ENCODE assay signal across 36 cellular contexts in the genomic region with DNA sequence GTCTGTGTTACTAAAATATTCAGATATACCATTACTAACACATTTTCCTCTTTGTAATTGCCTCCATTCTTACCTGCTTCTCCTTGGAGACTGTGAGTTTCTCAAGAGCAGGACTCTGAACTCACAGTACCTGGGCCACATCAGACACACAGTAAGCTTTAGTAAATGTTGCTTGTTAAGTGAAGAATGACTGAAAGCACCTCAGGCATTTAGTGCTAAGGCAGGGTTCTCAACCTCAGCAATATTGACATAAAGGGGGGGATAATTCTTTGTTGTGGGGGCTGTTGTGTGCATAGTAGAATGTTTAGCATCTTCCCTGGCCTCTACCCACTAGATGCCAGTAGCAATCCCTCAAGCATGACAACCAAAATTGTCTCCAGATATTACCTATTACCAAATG.
"Had no signal": no experiment of that assay in that cellular context is flagged by ENCODE, and none has a peak within 500 bp of the region (broad histone marks: within the 10 kb centered on the region; RNA-seq: fewer than 3 reads in every experiment).

No MANE protein-coding gene starts in this region.

- H3K36me3 Mint-ChIP-seq: activated CD4-positive, alpha-beta memory T cell treated with anti-CD3 and anti-CD28 coated beads for 36 hours; activated naive CD4-positive, alpha-beta T cell treated with anti-CD3 and anti-CD28 coated beads, Interleukin-2, amount 50 U/mL, for 72 hours; activated naive CD8-positive, alpha-beta T cell treated with anti-CD3 and anti-CD28 coated beads for 36 hours had no signal

- H3K9me3 ChIP-seq: adrenal gland, body of pancreas had no signal

- H3K9me3 Mint-ChIP-seq: activated B cell treated with CpG ODN at 0.5 μM for 24 hours; activated CD4-positive, alpha-beta memory T cell treated with anti-CD3 and anti-CD28 coated beads for 36 hours; activated CD8-positive, alpha-beta T cell treated with anti-CD3 and anti-CD28 coated beads for 36 hours; activated naive CD4-positive, alpha-beta T cell treated with anti-CD3 and anti-CD28 coated beads for 36 hours; activated naive CD4-positive, alpha-beta T cell treated with anti-CD3 and anti-CD28 coated beads, Interleukin-2, amount 50 U/mL, for 72 hours; activated T-cell treated with anti-CD3 and anti-CD28 coated beads, Interleukin-2, amount 50 U/mL, for 4 hours; activated T-cell treated with anti-CD3 and anti-CD28 coated beads, Interleukin-2, amount 50 U/mL, for 72 hours; activated T-helper 1 cell treated with anti-CD3 and anti-CD28 coated beads, Interleukin-12 subunit alpha, Interleukin-12 subunit beta, Interleukin-2, Interleukin-4 antibody, amounts not matched to agents 30 ng/mL and 10 ng/mL and 1 ng/mL, durations not matched to agents 14 hours and 24 hours and 36 hours; activated T-helper 17 cell treated with anti-CD3 and anti-CD28 coated beads, Interleukin-2, amount 50 U/mL, for 72 hours; central memory CD8-positive, alpha-beta T cell; T-helper 1 cell treated with Interleukin-12 subunit alpha and Interleukin-12 subunit beta and Interleukin-4 antibody, amounts not matched to agents 30 μg/mL and 1 μg/mL, for 36 hours; T-helper 2 cell treated with Interferon-gamma antibody and Interleukin-4, amounts not matched to agents 5 μg/mL and 100 μg/mL, for 36 hours had no signal

- H3K36me3 ChIP-seq: adrenal gland, cardiac muscle cell had no signal

- H3K27ac Mint-ChIP-seq: activated B cell treated with CpG ODN at 0.5 μM for 24 hours; activated CD4-positive, alpha-beta memory T cell treated with anti-CD3 and anti-CD28 coated beads for 36 hours; activated CD4-positive, alpha-beta T cell treated with anti-CD3 and anti-CD28 coated beads, Interleukin-2, amount 10 ng/mL, durations not matched to agents 24 days and 14 days; activated CD8-positive, alpha-beta T cell treated with anti-CD3 and anti-CD28 coated beads for 36 hours; activated naive CD4-positive, alpha-beta T cell treated with anti-CD3 and anti-CD28 coated beads for 36 hours; activated naive CD4-positive, alpha-beta T cell treated with anti-CD3 and anti-CD28 coated beads, Interleukin-2, amount 50 U/mL, for 72 hours; activated naive CD8-positive, alpha-beta T cell treated with anti-CD3 and anti-CD28 coated beads for 36 hours; activated T-cell treated with anti-CD3 and anti-CD28 coated beads, Interleukin-2, amount 50 U/mL, for 72 hours; activated T-helper 1 cell treated with anti-CD3 and anti-CD28 coated beads, Interleukin-12 subunit alpha, Interleukin-12 subunit beta, Interleukin-2, Interleukin-4 antibody, amounts not matched to agents 30 ng/mL and 10 ng/mL and 1 ng/mL, durations not matched to agents 14 hours and 24 hours and 36 hours; activated T-helper 17 cell treated with anti-CD3 and anti-CD28 coated beads, Interleukin-2, amount 50 U/mL, for 72 hours; T-helper 1 cell treated with Interleukin-12 subunit alpha and Interleukin-12 subunit beta and Interleukin-4 antibody, amounts not matched to agents 30 μg/mL and 1 μg/mL, for 36 hours; T-helper 2 cell treated with Interferon-gamma antibody and Interleukin-4, amounts not matched to agents 5 μg/mL and 100 μg/mL, for 36 hours had no signal

- H3K4me3 ChIP-seq: adrenal gland, body of pancreas, cardiac muscle cell had no signal

- H3K4me3 Mint-ChIP-seq: activated B cell treated with CpG ODN at 0.5 μM for 24 hours; activated CD4-positive, alpha-beta memory T cell treated with anti-CD3 and anti-CD28 coated beads for 36 hours; activated CD4-positive, alpha-beta T cell treated with anti-CD3 and anti-CD28 coated beads, Interleukin-2, amount 10 ng/mL, durations not matched to agents 24 days and 14 days; activated CD8-positive, alpha-beta T cell treated with anti-CD3 and anti-CD28 coated beads for 36 hours; activated naive CD4-positive, alpha-beta T cell treated with anti-CD3 and anti-CD28 coated beads for 36 hours; activated naive CD8-positive, alpha-beta T cell treated with anti-CD3 and anti-CD28 coated beads for 36 hours; activated T-cell treated with anti-CD3 and anti-CD28 coated beads, Interleukin-2, amount 50 U/mL, for 4 hours; activated T-cell treated with anti-CD3 and anti-CD28 coated beads, Interleukin-2, amount 50 U/mL, for 72 hours; activated T-helper 1 cell treated with anti-CD3 and anti-CD28 coated beads, Interleukin-12 subunit alpha, Interleukin-12 subunit beta, Interleukin-2, Interleukin-4 antibody, amounts not matched to agents 30 ng/mL and 10 ng/mL and 1 ng/mL, durations not matched to agents 14 hours and 24 hours and 36 hours; activated T-helper 17 cell treated with anti-CD3 and anti-CD28 coated beads, Interleukin-2, amount 50 U/mL, for 72 hours; central memory CD8-positive, alpha-beta T cell; T-helper 1 cell treated with Interleukin-12 subunit alpha and Interleukin-12 subunit beta and Interleukin-4 antibody, amounts not matched to agents 30 μg/mL and 1 μg/mL, for 36 hours; T-helper 2 cell treated with Interferon-gamma antibody and Interleukin-4, amounts not matched to agents 5 μg/mL and 100 μg/mL, for 36 hours had no signal

- H3K4me1 Mint-ChIP-seq: activated B cell treated with CpG ODN at 0.5 μM for 24 hours; activated naive CD8-positive, alpha-beta T cell treated with anti-CD3 and anti-CD28 coated beads for 36 hours; activated T-helper 17 cell treated with anti-CD3 and anti-CD28 coated beads, Interleukin-2, amount 50 U/mL, for 72 hours; central memory CD8-positive, alpha-beta T cell had no signal

- H3K27me3 ChIP-seq: adrenal gland, body of pancreas, cardiac muscle cell had no signal

- H3K4me1 ChIP-seq: adrenal gland, body of pancreas had no signal

- DNase-seq: activated B cell treated with CpG ODN at 0.5 μM for 24 hours; activated CD4-positive, alpha-beta memory T cell treated with anti-CD3 and anti-CD28 coated beads for 36 hours; activated CD4-positive, alpha-beta T cell treated with anti-CD3 and anti-CD28 coated beads for 4 hours; activated CD4-positive, alpha-beta T cell treated with anti-CD3 and anti-CD28 coated beads, Interleukin-2, amount 10 ng/mL, durations not matched to agents 24 days and 14 days; activated CD4-positive, alpha-beta T cell treated with anti-CD3 and anti-CD28 coated beads, Interleukin-2, amount 50 U/mL, for 1 hour; activated CD4-positive, alpha-beta T cell treated with anti-CD3 and anti-CD28 coated beads, Interleukin-2, amount 50 U/mL, for 4 hours; activated CD4-positive, CD25-positive, alpha-beta regulatory T cell treated with anti-CD3 and anti-CD28 coated beads, Interleukin-2, amount 50 U/mL, for 72 hours; activated CD8-positive, alpha-beta memory T cell treated with anti-CD3 and anti-CD28 coated beads, Interleukin-2, amount 50 U/mL, for 4 hours; activated CD8-positive, alpha-beta T cell treated with anti-CD3 and anti-CD28 coated beads for 36 hours; activated effector memory CD4-positive, alpha-beta T cell treated with anti-CD3 and anti-CD28 coated beads, Interleukin-2, amount 50 U/mL, for 16 hours; activated gamma-delta T cell treated with Interleukin-2 at 50 U/mL for 16 hours; activated naive CD4-positive, alpha-beta T cell; activated naive CD4-positive, alpha-beta T cell treated with anti-CD3 and anti-CD28 coated beads for 36 hours; activated naive CD4-positive, alpha-beta T cell treated with anti-CD3 and anti-CD28 coated beads, Interleukin-2, amount 50 U/mL, for 16 hours; activated naive CD8-positive, alpha-beta T cell treated with anti-CD3 and anti-CD28 coated beads for 36 hours; activated T-cell treated with anti-CD3 and anti-CD28 coated beads for 4 hours; activated T-cell treated with anti-CD3 and anti-CD28 coated beads, Interleukin-2, amount 50 U/mL, for 1 hour; activated T-cell treated with anti-CD3 and anti-CD28 coated beads, Interleukin-2, amount 50 U/mL, for 4 hours; activated T-cell treated with anti-CD3 and anti-CD28 coated beads, Interleukin-2, amount 50 U/mL, for 72 hours; adrenal gland; amniotic stem cell; aorta; body of pancreas; caudate nucleus; cerebellar nuclear complex; T-helper 1 cell; T-helper 2 cell; T-helper 9 cell had no signal

- H3K27ac ChIP-seq: adrenal gland, body of pancreas, cardiac muscle cell, VCaP had no signal
